ENCODE assay signal across 29 cellular contexts in genomic region chr2:185734658-185735057, GRCh38.
"Had no signal": no experiment of that assay in that cellular context is flagged by ENCODE, and none has a peak within 500 bp of the region (broad histone marks: within the 10 kb centered on the region; RNA-seq: fewer than 3 reads in every experiment).

No MANE protein-coding gene starts in this region.

- H3K27ac ChIP-seq: dorsolateral prefrontal cortex, gastrocnemius medialis, heart left ventricle, neutrophil, parathyroid adenoma, right atrium auricular region, stomach, thyroid gland had no signal

- H3K36me3 ChIP-seq: gastrocnemius medialis, heart left ventricle, neutrophil, right atrium auricular region, stomach, thyroid gland had no signal

- H3K36me3 Mint-ChIP-seq: mesothelial cell of epicardium; stimulated activated effector memory CD8-positive, alpha-beta T cell treated with anti-CD3 and anti-CD28 coated beads, Interleukin-12 subunit alpha, Interleukin-12 subunit beta, amount 100 ng/mL, for 72 hours had no signal

- H2AFZ ChIP-seq: parathyroid adenoma had no signal

- H3K4me3 Mint-ChIP-seq: mesothelial cell of epicardium; naive B cell; natural killer cell treated with Interleukin-12 subunit alpha and Interleukin-12 subunit beta and Interleukin-15 and Interleukin-18, amount 100 ng/mL, for 72 hours; neural crest cell; stimulated activated effector memory CD8-positive, alpha-beta T cell treated with anti-CD3 and anti-CD28 coated beads, Interleukin-12 subunit alpha, Interleukin-12 subunit beta, amount 100 ng/mL, for 72 hours had no signal

- H3K4me3 ChIP-seq: dorsolateral prefrontal cortex, gastrocnemius medialis, heart left ventricle, lung, mucosa of descending colon, right atrium auricular region, stomach, thyroid gland had no signal

- H3K9me3 Mint-ChIP-seq: mesothelial cell of epicardium had no signal

- ATAC-seq: esophagus mucosa; gastrocnemius medialis; heart left ventricle; left lobe of liver; mucosa of descending colon; natural killer cell treated with Interleukin-12 subunit alpha and Interleukin-12 subunit beta and Interleukin-15 and Interleukin-18, amount 100 ng/mL, for 72 hours; sciatic nerve; stimulated activated effector memory CD8-positive, alpha-beta T cell treated with anti-CD3 and anti-CD28 coated beads, Interleukin-12 subunit alpha, Interleukin-12 subunit beta, amount 100 ng/mL, for 72 hours had no signal

- H3K79me2 ChIP-seq: parathyroid adenoma had no signal

- H3K27ac Mint-ChIP-seq: mesothelial cell of epicardium; naive B cell; natural killer cell treated with Interleukin-12 subunit alpha and Interleukin-12 subunit beta and Interleukin-15 and Interleukin-18, amount 100 ng/mL, for 72 hours; progenitor cell of endocrine pancreas; stimulated activated effector memory CD8-positive, alpha-beta T cell treated with anti-CD3 and anti-CD28 coated beads, Interleukin-12 subunit alpha, Interleukin-12 subunit beta, amount 100 ng/mL, for 72 hours had no signal

- FAIRE-seq: colon, islet of Langerhans had no signal

- H3K27me3 ChIP-seq: right atrium auricular region, thyroid gland had no signal

- H3K4me1 ChIP-seq: gastrocnemius medialis, heart left ventricle, parathyroid adenoma, right atrium auricular region, stomach, thyroid gland had no signal

- H3K9ac ChIP-seq: parathyroid adenoma had no signal

- H3K9me3 ChIP-seq: gastrocnemius medialis, heart left ventricle, neutrophil, right atrium auricular region, thyroid gland had no signal

- DNase-seq: dorsolateral prefrontal cortex; effector CD4-positive, alpha-beta T cell; foreskin fibroblast; gastrocnemius medialis; heart left ventricle; hippocampal formation; mesenchymal stem cell; mucosa of descending colon; naive B cell; stimulated activated CD4-positive, alpha-beta T cell treated with anti-CD3 and anti-CD28 coated beads, Interleukin-2, amount 100 ng/mL, for 24 hours; stimulated activated CD4-positive, alpha-beta T cell treated with anti-CD3 and anti-CD28 coated beads, Interleukin-4, amount 100 ng/mL, for 24 hours; stimulated activated naive CD4-positive, alpha-beta T cell treated with Interleukin-2 at 50 U/mL for 16 hours; stomach; thyroid gland; trophoblast cell had no signal

- H3K4me1 Mint-ChIP-seq: mesothelial cell of epicardium had no signal
